In the genomic region with DNA sequence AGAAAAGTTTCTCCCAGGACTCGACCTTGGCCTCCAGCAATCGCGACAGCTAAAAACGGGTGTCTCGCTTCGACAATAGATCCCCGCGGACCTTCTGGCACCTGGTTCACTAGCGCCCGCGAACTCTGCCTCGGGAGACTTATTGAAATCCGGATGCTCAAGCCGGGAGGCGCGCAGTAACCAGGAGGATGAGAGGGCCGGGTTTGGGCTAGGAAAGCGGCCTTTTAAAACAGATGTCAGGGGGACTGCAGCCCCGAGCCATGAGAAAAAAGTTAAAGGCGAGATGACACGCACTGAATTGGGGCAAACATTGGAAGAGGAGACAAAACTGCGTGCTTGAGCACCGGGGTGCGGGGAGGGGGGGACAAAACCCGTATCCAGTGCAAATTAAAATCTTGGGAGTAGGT, we compare ENCODE assay signal across 8 cellular contexts. TPM values are rescaled to one million over a fixed set of nuclear protein-coding genes. Genes with fewer than 3 reads are reported as not detected.
DNase-seq lines count a peak whose midpoint lies in the region; ATAC-seq and TF ChIP-seq lines count a peak whose summit lies in the region.

No MANE protein-coding gene starts in this region.

- H3K9me3 Mint-ChIP-seq in brain, result peaks cover 0 to 8% (median 0%) of the 10 kb centered on the region in 5 experiments
- H3K9me3 Mint-ChIP-seq in stimulated activated memory B cell treated with anti-CD40 and anti-IgM and Interleukin-4, amounts not matched to agents 10 μg/mL and 1 μg/mL and 100 μg/mL, for 72 hours, result no peaks in the 10 kb centered on the region

- ATAC-seq in stimulated activated memory B cell treated with anti-CD40 and anti-IgM and Interleukin-4, amounts not matched to agents 10 μg/mL and 1 μg/mL and 100 μg/mL, for 72 hours, result no peak
- no peak for ATAC-seq in GM19463 (IDR thresholded peaks at IDR 0.05; ENCODE audit: unreplicated experiment)

- H3K4me1 Mint-ChIP-seq in brain, result peaks cover 55% of the 10 kb centered on the region
- H3K4me1 Mint-ChIP-seq in stimulated activated memory B cell treated with anti-CD40 and anti-IgM and Interleukin-4, amounts not matched to agents 10 μg/mL and 1 μg/mL and 100 μg/mL, for 72 hours, result peaks cover 21% of the 10 kb centered on the region

- peak; percentile 17 for DNase-seq in DMS 273 (lab: John Stamatoyannopoulos, UW; ENCODE audit: unreplicated experiment)
- DNase-seq in DMS 273 treated with DMSO at 0.1 percent for 48 hours (lab: John Stamatoyannopoulos, UW), result no peak
- DNase-seq in left kidney (ENCODE audit: low read depth, low spot score), result peak; percentile 39
- DNase-seq in stimulated activated CD4-positive, alpha-beta T cell treated with anti-CD3 and anti-CD28 coated beads, Interleukin-4, amount 100 ng/mL, for 1 hour, result no peak
- DNase-seq in NCI-H2196 (lab: John Stamatoyannopoulos, UW; ENCODE audit: unreplicated experiment), result no peak

- H3K4me3 Mint-ChIP-seq in brain, result peak overlapping the region; percentile 78 to 99 (median 86)
- peak overlapping the region; percentile 79 for H3K4me3 Mint-ChIP-seq in stimulated activated memory B cell treated with anti-CD40 and anti-IgM and Interleukin-4, amounts not matched to agents 10 μg/mL and 1 μg/mL and 100 μg/mL, for 72 hours

- TF ChIP-seq CTCF in brain (conservative IDR thresholded peaks at IDR 0.05), result no peak

- H3K36me3 Mint-ChIP-seq in brain, result peaks cover 7% of the 10 kb centered on the region
- H3K36me3 Mint-ChIP-seq in stimulated activated memory B cell treated with anti-CD40 and anti-IgM and Interleukin-4, amounts not matched to agents 10 μg/mL and 1 μg/mL and 100 μg/mL, for 72 hours, result no peaks in the 10 kb centered on the region

- H3K27me3 Mint-ChIP-seq in brain, result peaks cover 58% of the 10 kb centered on the region
- peaks cover 59% of the 10 kb centered on the region for H3K27me3 Mint-ChIP-seq in stimulated activated memory B cell treated with anti-CD40 and anti-IgM and Interleukin-4, amounts not matched to agents 10 μg/mL and 1 μg/mL and 100 μg/mL, for 72 hours

- peak overlapping the region in 2 of 5 experiments; percentile 71 to 77 for H3K27ac Mint-ChIP-seq in brain
- no peak overlapping the region for H3K27ac Mint-ChIP-seq in stimulated activated memory B cell treated with anti-CD40 and anti-IgM and Interleukin-4, amounts not matched to agents 10 μg/mL and 1 μg/mL and 100 μg/mL, for 72 hours

RNA-seq across cellular contexts. Expression of gene ZBTB16, which starts 0.6 kb away (rescaled TPM):
- 10.3 TPM for polyA plus RNA-seq in brain (ENCODE audit: insufficient read depth, low read depth, low replicate concordance)

Comparison
In these comparisons a context has a peak if more than half of its experiments do, and no peak if none do; other contexts are left out.
1. DNase-seq: peak in DMS 273 (single experiment) and left kidney (single experiment); none in DMS 273 treated with DMSO at 0.1 percent for 48 hours (single experiment), stimulated activated CD4-positive, alpha-beta T cell treated with anti-CD3 and anti-CD28 coated beads, Interleukin-4, amount 100 ng/mL, for 1 hour (single experiment) and NCI-H2196 (single experiment).